In genomic region chr19:51441410-51442390, GRCh38 we compare ENCODE assay signal across 9 cellular contexts. TPM values are rescaled to one million over a fixed set of nuclear protein-coding genes. Genes with fewer than 3 reads are reported as not detected.
DNase-seq lines count a peak whose midpoint lies in the region; ATAC-seq and TF ChIP-seq lines count a peak whose summit lies in the region.
"Had no signal": no experiment of that assay in that cellular context is flagged by ENCODE, and none has a peak within 500 bp of the region (broad histone marks: within the 10 kb centered on the region; RNA-seq: fewer than 3 reads in every experiment).

No MANE protein-coding gene starts in this region.

- no peak overlapping the region for H3K9ac ChIP-seq in mammary epithelial cell (ENCODE audit: insufficient read depth, low read length)

- no TSS peak for BruUV-seq in mammary epithelial cell (replicated peaks; lab: Mats Ljungman, UMichigan)

- H3K27me3 ChIP-seq in mammary epithelial cell (ENCODE audit: insufficient read depth, low read length): no peaks in the 10 kb centered on the region

- CTCF ChIA-PET in mammary epithelial cell (lab: Charles Lee; ENCODE audit: low non-redundant PET): no interaction called here

- no peaks in the 10 kb centered on the region for H4K20me1 ChIP-seq in mammary epithelial cell (ENCODE audit: insufficient read depth, low read length)

- no peak for TF ChIP-seq CTCF in mammary epithelial cell (conservative IDR thresholded peaks at IDR 0.05 in 1 of 2, IDR thresholded peaks at IDR 0.05 in 1 of 2; ENCODE audit: extremely low read depth in 1 of 2, insufficient read depth in 1 of 2, low read depth in 1 of 2, low read length in 2 of 2)

- H3K79me2 ChIP-seq in mammary epithelial cell (ENCODE audit: insufficient read depth, low read length): no peaks in the 10 kb centered on the region

- H3K36me3 ChIP-seq in mammary epithelial cell (ENCODE audit: insufficient read depth, low read length): no peaks in the 10 kb centered on the region
- H3K36me3 ChIP-seq: pancreas had no signal

- dilution Hi-C loops in mammary epithelial cell (cut with HindIII; ENCODE audit: low sequenced_read_pairs): no loop called here

- no peak overlapping the region for H3K4me3 ChIP-seq in mammary epithelial cell (replicated peaks in 1 of 3; ENCODE audit: insufficient read depth in 1 of 3, low read depth in 2 of 3, low read length in 3 of 3)
- H3K4me3 ChIP-seq: pancreas had no signal

- no peak overlapping the region for H3K4me2 ChIP-seq in mammary epithelial cell (ENCODE audit: insufficient read depth, low read depth, low read length)

- no peaks in the 10 kb centered on the region for H3K4me1 ChIP-seq in mammary epithelial cell (ENCODE audit: insufficient read depth, low read length)
- H3K4me1 ChIP-seq: pancreas had no signal

- 33% methylated on average over 22 of the region's 31 CpGs for WGBS in mammary epithelial cell (ENCODE audit: low coverage, missing lambda C conversion rate)

- DNase-seq in T-helper 22 cell (ENCODE audit: low read depth): peak; percentile 73
- peak; percentile 58 for DNase-seq in mammary epithelial cell
- DNase-seq in stimulated activated CD8-positive, alpha-beta memory T cell treated with anti-CD3 and anti-CD28 coated beads, Interleukin-15, amount 100 ng/mL, for 1 hour (ENCODE audit: low read depth): peak; percentile 69
- no peak for DNase-seq in COR-L47 (lab: John Stamatoyannopoulos, UW)
- no peak for DNase-seq in NCI-H1105 treated with DMSO at 0.1 percent for 48 hours (lab: John Stamatoyannopoulos, UW)
- no peak for DNase-seq in COLO668 (lab: John Stamatoyannopoulos, UW; ENCODE audit: unreplicated experiment)
- DNase-seq: pancreas had no signal

- H2AFZ ChIP-seq in mammary epithelial cell (ENCODE audit: low read depth, low read length): no peak overlapping the region

- in situ Hi-C loops in mammary epithelial cell (cut with MboI; ENCODE audit: low sequenced_read_pairs in 2 of 2): no loop called here

- ATAC-seq in GM19043 (IDR thresholded peaks at IDR 0.05; ENCODE audit: low read depth, unreplicated experiment): peak; percentile 81
- peak; percentile 89 for ATAC-seq in HG03066 (IDR thresholded peaks at IDR 0.05; ENCODE audit: low read depth, unreplicated experiment)

- no peaks in the 10 kb centered on the region for H3K9me3 ChIP-seq in mammary epithelial cell (replicated peaks; ENCODE audit: insufficient read depth, low read length)
- H3K9me3 ChIP-seq: pancreas had no signal

- H3K27ac ChIP-seq in mammary epithelial cell (ENCODE audit: insufficient read depth, low read depth, low read length): no peak overlapping the region
- H3K27ac ChIP-seq: pancreas had no signal

- intact Hi-C loops in mammary epithelial cell (cut with micrococcal nuclease): no loop called here

RNA-seq across cellular contexts. Expression of gene SIGLEC8, which starts 16.6 kb away (rescaled TPM):
- total RNA-seq in mammary epithelial cell: not detected
- not detected for polyA plus RNA-seq in mammary epithelial cell
- not detected for polyA minus RNA-seq in mammary epithelial cell

RNA-seq across cellular contexts. Expression of gene SIGLEC10, which starts 24.3 kb away (rescaled TPM):
- total RNA-seq in mammary epithelial cell: not detected
- polyA plus RNA-seq in mammary epithelial cell: not detected
- polyA minus RNA-seq in mammary epithelial cell: not detected

RNA-seq across cellular contexts. Expression of gene CEACAM18, which starts 36.6 kb away (rescaled TPM):
- not detected for total RNA-seq in mammary epithelial cell
- not detected for polyA plus RNA-seq in mammary epithelial cell
- polyA minus RNA-seq in mammary epithelial cell: not detected
- total RNA-seq: pancreas had no signal
- polyA plus RNA-seq: pancreas had no signal

RNA-seq across cellular contexts. Expression of gene C19orf84, which starts 51.3 kb away (rescaled TPM):
- not detected for total RNA-seq in mammary epithelial cell
- not detected for polyA plus RNA-seq in mammary epithelial cell
- polyA minus RNA-seq in mammary epithelial cell: not detected
- total RNA-seq: pancreas had no signal
- polyA plus RNA-seq: pancreas had no signal

RNA-seq across cellular contexts. Expression of gene LIM2, which starts 53.9 kb away (rescaled TPM):
- not detected for total RNA-seq in mammary epithelial cell
- polyA plus RNA-seq in mammary epithelial cell: not detected
- polyA minus RNA-seq in mammary epithelial cell: not detected
- total RNA-seq: pancreas had no signal
- polyA plus RNA-seq: pancreas had no signal

Comparison
In these comparisons a context has a peak if more than half of its experiments do, and no peak if none do; other contexts are left out.
1. DNase-seq: peak in T-helper 22 cell (single experiment), mammary epithelial cell (single experiment) and stimulated activated CD8-positive, alpha-beta memory T cell treated with anti-CD3 and anti-CD28 coated beads, Interleukin-15, amount 100 ng/mL, for 1 hour (single experiment); none in COR-L47 (single experiment), NCI-H1105 treated with DMSO at 0.1 percent for 48 hours (single experiment) and COLO668 (single experiment).